In the genomic region with DNA sequence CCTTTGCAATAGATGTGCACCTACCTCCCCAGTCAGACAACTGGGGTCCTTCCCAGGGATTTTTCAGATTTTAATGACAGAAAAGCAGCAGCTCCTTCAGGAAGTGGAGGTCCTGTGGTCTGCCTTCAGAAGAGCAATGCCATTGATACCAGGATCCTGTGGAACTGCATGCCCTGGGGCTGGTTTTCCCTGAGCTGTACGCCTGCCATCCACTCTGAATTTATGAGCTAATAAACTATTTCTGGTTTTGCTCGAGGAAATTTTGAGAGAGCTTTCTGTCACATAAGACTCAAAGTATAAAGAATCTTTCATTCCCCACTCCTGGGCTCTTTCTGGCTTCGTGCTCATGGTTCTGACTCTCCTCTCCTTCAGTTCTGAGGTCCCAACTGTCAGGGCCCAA, we compare ENCODE assay signal across 15 cellular contexts.
DNase-seq lines count a peak whose midpoint lies in the region; TF ChIP-seq lines count a peak whose summit lies in the region.
"Had no signal": no experiment of that assay in that cellular context is flagged by ENCODE, and none has a peak within 500 bp of the region (broad histone marks: within the 10 kb centered on the region; RNA-seq: fewer than 3 reads in every experiment).

No MANE protein-coding gene starts in this region.

- TF ChIP-seq CTCF in LNCaP clone FGC (IDR thresholded peaks at IDR 0.05; ENCODE audit: control insufficient read depth, extremely low read depth, insufficient read depth), result no peak

- no peaks in the 10 kb centered on the region for H3K36me3 ChIP-seq in SK-N-MC (ENCODE audit: insufficient read depth, low read length)
- H3K36me3 ChIP-seq: BE2C, HAP-1 had no signal

- H3K9me3 ChIP-seq in SK-N-MC (ENCODE audit: low read depth, low read length), result no peaks in the 10 kb centered on the region
- H3K9me3 ChIP-seq: BE2C, HAP-1 had no signal

- DNase-seq in LNCaP clone FGC (ENCODE audit: low read depth) (peak; percentile 41), SK-N-MC (ENCODE audit: low read depth, low spot score) (peak; percentile 18), foreskin melanocyte (peak; percentile 91), caudate nucleus (lab: John Stamatoyannopoulos, UW) (no peak), NCI-H1105 treated with DMSO at 0.1 percent for 48 hours (lab: John Stamatoyannopoulos, UW) (no peak), NCI-H2081 treated with DMSO at 0.1 percent for 48 hours (lab: John Stamatoyannopoulos, UW) (no peak)
- DNase-seq: ACHN; BE2C; C1 segment of cervical spinal cord; CD4-positive, alpha-beta T cell; DMS153; DMS79; GDM1; GM23248 had no signal

- no peak overlapping the region for H3K27ac ChIP-seq in SK-N-MC
- no peak overlapping the region for H3K27ac ChIP-seq in caudate nucleus (ENCODE audit: low read depth, low read length)
- H3K27ac ChIP-seq: GM23248 had no signal

- no peak overlapping the region for H3K4me3 ChIP-seq in LNCaP clone FGC (ENCODE audit: low read depth, low read length)
- no peak overlapping the region for H3K4me3 ChIP-seq in SK-N-MC
- H3K4me3 ChIP-seq: GM23248, HAP-1 had no signal

- no peak overlapping the region for H3K9ac ChIP-seq in SK-N-MC (ENCODE audit: insufficient read length)
- H3K9ac ChIP-seq: GM23248 had no signal

Comparison
In these comparisons a context has a peak if more than half of its experiments do, and no peak if none do; other contexts are left out.
1. DNase-seq: peak in LNCaP clone FGC (single experiment), SK-N-MC (single experiment) and foreskin melanocyte (single experiment); none in caudate nucleus (0 of 61), NCI-H1105 treated with DMSO at 0.1 percent for 48 hours (single experiment) and NCI-H2081 treated with DMSO at 0.1 percent for 48 hours (single experiment).